23 cellular contexts compared by ENCODE assay signal in the genomic region with DNA sequence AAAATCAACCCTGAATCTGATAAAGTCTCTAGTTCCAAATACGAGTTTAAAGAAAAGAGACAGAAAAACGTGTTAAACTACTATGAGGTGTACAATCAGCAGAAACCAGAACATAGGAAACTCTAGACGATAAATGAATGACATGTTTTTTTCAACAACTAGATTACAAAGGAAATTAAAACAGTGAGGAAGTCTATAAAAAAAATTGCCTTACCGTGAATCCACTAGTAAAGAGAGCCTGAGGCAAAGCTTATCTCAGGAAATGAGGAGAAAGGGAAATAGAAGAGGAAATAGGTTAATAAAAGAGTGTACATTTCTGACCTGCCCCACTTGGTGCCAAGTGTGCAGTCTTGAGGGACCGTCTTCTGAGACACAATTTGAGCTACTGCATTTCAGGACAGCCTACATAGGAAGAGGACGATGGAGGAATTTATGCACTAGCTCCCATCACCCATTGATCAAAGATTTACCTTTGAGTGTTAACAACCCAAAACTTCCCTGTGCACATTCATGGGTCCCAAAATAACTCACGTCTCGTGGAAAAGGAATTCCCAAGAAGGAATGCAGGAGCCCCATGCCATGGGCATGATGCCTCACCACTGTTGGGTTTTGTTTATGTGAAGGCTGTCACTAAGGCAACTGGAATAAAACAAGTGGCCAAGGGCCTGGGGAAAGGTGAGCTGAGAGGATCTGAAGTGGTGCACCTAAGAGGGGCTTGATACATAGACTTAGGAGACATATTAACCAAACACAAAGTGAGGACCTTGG. TPM values are rescaled to one million over a fixed set of nuclear protein-coding genes. Genes with fewer than 3 reads are reported as not detected.
A peak's percentile ranks its signal among the peaks of the same experiment; 100 is the strongest.
DNase-seq lines count a peak whose midpoint lies in the region; ATAC-seq, FAIRE-seq and TF ChIP-seq lines count a peak whose summit lies in the region.
"Had no signal": no experiment of that assay in that cellular context is flagged by ENCODE, and none has a peak within 500 bp of the region (broad histone marks: within the 10 kb centered on the region; RNA-seq: fewer than 3 reads in every experiment).

No MANE protein-coding gene starts in this region.

- H3K4me3 ChIP-seq in right atrium auricular region, result no peak overlapping the region
- no peak overlapping the region for H3K4me3 ChIP-seq in SK-N-MC
- no peak overlapping the region for H3K4me3 ChIP-seq in left ventricle myocardium inferior
- no peak overlapping the region for H3K4me3 ChIP-seq in gastrocnemius medialis
- H3K4me3 ChIP-seq: A549 had no signal

- no peak overlapping the region for H3K9ac ChIP-seq in SK-N-MC (ENCODE audit: insufficient read length)

- no peak for TF ChIP-seq POLR2A in gastrocnemius medialis (IDR thresholded peaks at IDR 0.05)

- ATAC-seq in Right ventricle myocardium superior (ENCODE audit: poor library complexity) (peak; percentile 85), gastrocnemius medialis (no peak)
- no peak for ATAC-seq in activated T-helper 17 cell treated with anti-CD3 and anti-CD28 coated beads, Interleukin-2, amount 50 U/mL, for 72 hours (replicated peaks)
- ATAC-seq: A549, left colon, sciatic nerve had no signal

- no peaks in the 10 kb centered on the region for H3K4me1 Mint-ChIP-seq in activated T-helper 17 cell treated with anti-CD3 and anti-CD28 coated beads, Interleukin-2, amount 50 U/mL, for 72 hours

- H3K36me3 Mint-ChIP-seq in activated T-helper 17 cell treated with anti-CD3 and anti-CD28 coated beads, Interleukin-2, amount 50 U/mL, for 72 hours (ENCODE audit: low read depth), result no peaks in the 10 kb centered on the region
- H3K36me3 Mint-ChIP-seq: type B pancreatic cell had no signal

- TF ChIP-seq CTCF in right atrium auricular region (IDR thresholded peaks at IDR 0.05), result no peak
- no peak for TF ChIP-seq CTCF in left ventricle myocardium inferior (IDR thresholded peaks at IDR 0.05; ENCODE audit: borderline replicate concordance)
- TF ChIP-seq CTCF in gastrocnemius medialis (IDR thresholded peaks at IDR 0.05 in 4 of 5, conservative IDR thresholded peaks at IDR 0.05 in 1 of 5), result no peak

- H3K4me1 ChIP-seq in right atrium auricular region, result no peaks in the 10 kb centered on the region
- peaks cover 12% of the 10 kb centered on the region for H3K4me1 ChIP-seq in left ventricle myocardium inferior
- H3K4me1 ChIP-seq in gastrocnemius medialis, result no peaks in the 10 kb centered on the region
- H3K4me1 ChIP-seq: A549 had no signal

- H3K9me3 Mint-ChIP-seq in activated T-helper 17 cell treated with anti-CD3 and anti-CD28 coated beads, Interleukin-2, amount 50 U/mL, for 72 hours, result no peaks in the 10 kb centered on the region
- H3K9me3 Mint-ChIP-seq: T-helper 2 cell treated with Interferon-gamma antibody and Interleukin-4, amounts not matched to agents 5 μg/mL and 100 μg/mL, for 36 hours had no signal

- H3K9me3 ChIP-seq in right atrium auricular region (peaks cover 0 to 8% of the 10 kb centered on the region in 2 donors), SK-N-MC (ENCODE audit: low read depth, low read length) (no peaks in the 10 kb centered on the region), left ventricle myocardium inferior (replicated peaks) (peaks cover 9% of the 10 kb centered on the region), gastrocnemius medialis (no peaks in the 10 kb centered on the region)
- H3K9me3 ChIP-seq: A549 had no signal

- peak overlapping the region in 1 of 2 donors; percentile 53 for H3K27ac ChIP-seq in right atrium auricular region
- no peak overlapping the region for H3K27ac ChIP-seq in SK-N-MC
- peak overlapping the region; percentile 63 for H3K27ac ChIP-seq in left ventricle myocardium inferior (replicated peaks)
- H3K27ac ChIP-seq in gastrocnemius medialis, result no peak overlapping the region
- H3K27ac ChIP-seq: A549 had no signal

- H3K27me3 Mint-ChIP-seq in activated T-helper 17 cell treated with anti-CD3 and anti-CD28 coated beads, Interleukin-2, amount 50 U/mL, for 72 hours, result no peaks in the 10 kb centered on the region
- H3K27me3 Mint-ChIP-seq: type B pancreatic cell had no signal

- H3K4me3 Mint-ChIP-seq in activated T-helper 17 cell treated with anti-CD3 and anti-CD28 coated beads, Interleukin-2, amount 50 U/mL, for 72 hours, result no peak overlapping the region
- H3K4me3 Mint-ChIP-seq: T-helper 2 cell treated with Interferon-gamma antibody and Interleukin-4, amounts not matched to agents 5 μg/mL and 100 μg/mL, for 36 hours; type B pancreatic cell had no signal

- intact Hi-C loops in Right ventricle myocardium superior (cut with DNase I), result no loop called here
- intact Hi-C loops in left ventricle myocardium inferior (cut with micrococcal nuclease), result no loop called here
- intact Hi-C loops in gastrocnemius medialis (cut with DNase I; ENCODE audit: low total_unique reads), result no loop called here

- DNase-seq in Right ventricle myocardium superior (peak; percentile 50), right atrium auricular region (ENCODE audit: low spot score) (no peak), SK-N-MC (ENCODE audit: low read depth, low spot score) (peak; percentile 22), left ventricle myocardium inferior (peak; percentile 33), urothelium cell line (ENCODE audit: low spot score) (peak; percentile 76), gastrocnemius medialis (no peak), NOMO-1 treated with DMSO at 0.1 percent for 48 hours (lab: John Stamatoyannopoulos, UW; ENCODE audit: unreplicated experiment) (no peak)
- DNase-seq: activated CD4-positive, CD25-positive, alpha-beta regulatory T cell treated with anti-CD3 and anti-CD28 coated beads, Interleukin-2, amount 50 U/mL, for 72 hours; activated gamma-delta T cell; amniotic stem cell; C1 segment of cervical spinal cord; left colon; MM.1S; NCI-H1694 treated with DMSO at 0.1 percent for 48 hours; NCI-H446; occipital lobe; SHP77 treated with DMSO at 0.1 percent for 48 hours; stimulated activated naive CD4-positive, alpha-beta T cell treated with Interleukin-2 at 50 U/mL for 16 hours had no signal

- FAIRE-seq in urothelium cell line (lab: Jason Lieb, UNC), result peak; percentile 35
- FAIRE-seq: A549 had no signal

- H3K36me3 ChIP-seq in right atrium auricular region, result no peaks in the 10 kb centered on the region
- no peaks in the 10 kb centered on the region for H3K36me3 ChIP-seq in SK-N-MC (ENCODE audit: insufficient read depth, low read length)
- H3K36me3 ChIP-seq in left ventricle myocardium inferior, result no peaks in the 10 kb centered on the region
- H3K36me3 ChIP-seq in gastrocnemius medialis, result no peaks in the 10 kb centered on the region

- in situ Hi-C loops in gastrocnemius medialis (cut with MboI; ENCODE audit: low sequenced_read_pairs in 4 of 4), result no loop called here

- H3K27me3 ChIP-seq in right atrium auricular region (no peaks in the 10 kb centered on the region), left ventricle myocardium inferior (ENCODE audit: low read depth) (no peaks in the 10 kb centered on the region), gastrocnemius medialis (no peaks in the 10 kb centered on the region)

- H3K27ac Mint-ChIP-seq in activated T-helper 17 cell treated with anti-CD3 and anti-CD28 coated beads, Interleukin-2, amount 50 U/mL, for 72 hours, result no peak overlapping the region
- H3K27ac Mint-ChIP-seq: T-helper 2 cell treated with Interferon-gamma antibody and Interleukin-4, amounts not matched to agents 5 μg/mL and 100 μg/mL, for 36 hours; type B pancreatic cell had no signal

RNA-seq across cellular contexts. Expression of a gene that starts 53.6 kb away (rescaled TPM):
- total RNA-seq in Right ventricle myocardium superior (93.8 TPM), right atrium auricular region (10 to 100 TPM; 31.8 to 50.9 TPM), left ventricle myocardium inferior (144 TPM), gastrocnemius medialis (10 to 100 TPM in 3 of 4 donors, 1 to 10 TPM in 1; 5.3 to 69.4 (median 17.4) TPM)
- total RNA-seq in activated T-helper 17 cell treated with anti-CD3 and anti-CD28 coated beads, Interleukin-2, amount 50 U/mL, for 72 hours, result under 1 TPM in 1 of 2 donors, not detected in 1; 0.26 TPM

Comparison
In these comparisons a context has a peak if more than half of its experiments do, and no peak if none do; other contexts are left out.
1. DNase-seq: peak in Right ventricle myocardium superior (single experiment), SK-N-MC (single experiment), left ventricle myocardium inferior (single experiment) and urothelium cell line (single experiment); none in right atrium auricular region (single experiment), gastrocnemius medialis (0 of 2) and NOMO-1 treated with DMSO at 0.1 percent for 48 hours (single experiment).
2. RNA of a gene that starts 53.6 kb away (total RNA-seq): 144 TPM in left ventricle myocardium inferior (single experiment), 93.8 TPM in Right ventricle myocardium superior (single experiment), 31.8 to 50.9 TPM in right atrium auricular region and 5.3 to 69.4 TPM in gastrocnemius medialis; 0.26 TPM in activated T-helper 17 cell treated with anti-CD3 and anti-CD28 coated beads, Interleukin-2, amount 50 U/mL, for 72 hours; every median in the first group is over 4 times any median in the second.